ENCODE assay signal across 31 cellular contexts in genomic region chr6:82322386-82322785, GRCh38. TPM values are rescaled to one million over a fixed set of nuclear protein-coding genes. Genes with fewer than 3 reads are reported as not detected.
"Had no signal": no experiment of that assay in that cellular context is flagged by ENCODE, and none has a peak within 500 bp of the region (broad histone marks: within the 10 kb centered on the region; RNA-seq: fewer than 3 reads in every experiment).

No MANE protein-coding gene starts in this region.

- ATAC-seq: activated CD8-positive, alpha-beta T cell treated with anti-CD3 and anti-CD28 coated beads for 36 hours; activated T-cell treated with anti-CD3 and anti-CD28 coated beads, Interleukin-2, amount 50 U/mL, for 72 hours; activated T-helper 17 cell treated with anti-CD3 and anti-CD28 coated beads, Interleukin-2, amount 50 U/mL, for 72 hours; PC-3 had no signal

- DNase-seq: activated CD4-positive, alpha-beta T cell treated with anti-CD3 and anti-CD28 coated beads, Interleukin-2, amount 10 ng/mL, durations not matched to agents 24 days and 14 days; activated CD4-positive, alpha-beta T cell treated with anti-CD3 and anti-CD28 coated beads, Interleukin-2, amount 50 U/mL, for 4 hours; activated CD4-positive, CD25-positive, alpha-beta regulatory T cell; activated CD8-positive, alpha-beta T cell treated with anti-CD3 and anti-CD28 coated beads for 36 hours; activated effector memory CD4-positive, alpha-beta T cell treated with anti-CD3 and anti-CD28 coated beads, Interleukin-2, amount 50 U/mL, for 16 hours; activated naive CD4-positive, alpha-beta T cell; activated naive CD4-positive, alpha-beta T cell treated with anti-CD3 and anti-CD28 coated beads, Interleukin-2, amount 50 U/mL, for 16 hours; activated naive CD8-positive, alpha-beta T cell treated with anti-CD3 and anti-CD28 coated beads for 36 hours; activated T-cell treated with anti-CD3 and anti-CD28 coated beads, Interleukin-2, amount 50 U/mL, for 1 hour; activated T-cell treated with anti-CD3 and anti-CD28 coated beads, Interleukin-2, amount 50 U/mL, for 72 hours; amygdala; NCI-H1048; NCI-H1105 treated with DMSO at 0.1 percent for 48 hours; NCI-H1436; NCI-H1694; NCI-H1930; NCI-H2081 treated with DMSO at 0.1 percent for 48 hours; NCI-H345; NCI-H524 treated with DMSO at 0.1 percent for 48 hours; PC-3; Peyer's patch; RPMI8226; SHP77 treated with DMSO at 0.1 percent for 48 hours; T1000; WERI-Rb-1 had no signal

- H3K4me3 ChIP-seq: ascending aorta, cardiac muscle cell, Peyer's patch, SJSA1 had no signal

RNA-seq across cellular contexts. Expression of gene TPBG, which starts 41.2 kb away (rescaled TPM):
- total RNA-seq: activated CD4-positive, alpha-beta T cell treated with anti-CD3 and anti-CD28 coated beads, Interleukin-2, amount 10 ng/mL, durations not matched to agents 24 days and 14 days; activated CD8-positive, alpha-beta T cell treated with anti-CD3 and anti-CD28 coated beads for 36 hours; activated naive CD8-positive, alpha-beta T cell treated with anti-CD3 and anti-CD28 coated beads for 36 hours; T-helper 1 cell treated with Interleukin-12 subunit alpha and Interleukin-12 subunit beta and Interleukin-4 antibody, amounts not matched to agents 30 ng/mL and 1 ng/mL, for 36 hours; T-helper 2 cell treated with Interferon-gamma antibody and Interleukin-4, amounts not matched to agents 100 ng/mL and 5 ng/mL, for 36 hours had no signal
